ENCODE assay signal across 21 cellular contexts in genomic region chr5:163766936-163767670, GRCh38.
A peak's percentile ranks its signal among the peaks of the same experiment; 100 is the strongest.
DNase-seq lines count a peak whose midpoint lies in the region; ATAC-seq, FAIRE-seq and TF ChIP-seq lines count a peak whose summit lies in the region.
"Had no signal": no experiment of that assay in that cellular context is flagged by ENCODE, and none has a peak within 500 bp of the region (broad histone marks: within the 10 kb centered on the region; RNA-seq: fewer than 3 reads in every experiment).

No MANE protein-coding gene starts in this region.

- H3K56ac ChIP-seq in H1 (replicated peaks; ENCODE audit: insufficient read length, low read depth, low read length): no peak overlapping the region

- no peaks in the 10 kb centered on the region for H3K9me3 ChIP-seq in H1 (ENCODE audit: insufficient read depth in 2 of 2, low read depth in 1 of 2, low read length in 1 of 2)
- H3K9me3 ChIP-seq: BE2C, HAP-1 had no signal

- no peak overlapping the region for H4K5ac ChIP-seq in H1 (ENCODE audit: insufficient read length, low read depth, low read length)

- POLR2A ChIA-PET in H1 (lab: Charles Lee; ENCODE audit: partially characterized antibody): no interaction called here

- no peak for FAIRE-seq in H1 (lab: Jason Lieb, UNC)
- FAIRE-seq: A204.1, GM12878 had no signal

- no peak overlapping the region for H3K4ac ChIP-seq in H1 (replicated peaks; ENCODE audit: insufficient read length, low read depth, low read length)

- H3K4me3 ChIP-seq in choroid plexus epithelial cell (ENCODE audit: low read depth, low read length) (no peak overlapping the region), H1 (ENCODE audit: extremely low read depth in 1 of 4, insufficient read depth in 2 of 4, low read depth in 3 of 4, low read length in 4 of 4) (no peak overlapping the region)
- H3K4me3 ChIP-seq: GM12878, HAP-1 had no signal

- TF ChIP-seq RAD21 in H1 (IDR thresholded peaks at IDR 0.05 in 1 of 2, conservative IDR thresholded peaks at IDR 0.05 in 1 of 2; ENCODE audit: low read depth in 2 of 2, low read length in 2 of 2): no peak

- no peak overlapping the region for H3K14ac ChIP-seq in H1 (ENCODE audit: insufficient read length)

- H2BK15ac ChIP-seq in H1 (ENCODE audit: low read length): no peak overlapping the region

- TF ChIP-seq CTCF in choroid plexus epithelial cell (conservative IDR thresholded peaks at IDR 0.05; ENCODE audit: low read depth, low read length) (no peak), H1 (IDR thresholded peaks at IDR 0.05; ENCODE audit: control extremely low read depth in 1 of 3, insufficient read depth in 1 of 3, low read depth in 1 of 3, low read length in 3 of 3) (no peak)

- peak overlapping the region; percentile 60; the same call in 1 of the 2 replicates for H2AFZ ChIP-seq in H1 (ENCODE audit: low read length)

- no peak overlapping the region for H3K23ac ChIP-seq in H1 (ENCODE audit: insufficient read length)

- H2BK20ac ChIP-seq in H1 (ENCODE audit: low read length): no peak overlapping the region

- H3K79me1 ChIP-seq in H1 (ENCODE audit: low read depth, low read length): no peaks in the 10 kb centered on the region

- H3K79me2 ChIP-seq in H1 (ENCODE audit: control insufficient read depth in 1 of 2, insufficient read depth in 2 of 2, low read length in 2 of 2): no peaks in the 10 kb centered on the region

- no peak overlapping the region for H3K4me2 ChIP-seq in H1 (ENCODE audit: insufficient read depth in 1 of 2, low read depth in 2 of 2, low read length in 2 of 2)

- H3K36me3 ChIP-seq in H1 (ENCODE audit: control insufficient read depth in 2 of 4, insufficient read depth in 4 of 4, low read length in 3 of 4): no peaks in the 10 kb centered on the region
- H3K36me3 ChIP-seq: BE2C, HAP-1 had no signal

- H3K27ac ChIP-seq in H1 (ENCODE audit: low read depth, low read length): no peak overlapping the region
- H3K27ac ChIP-seq: HL-60 had no signal

- no peak overlapping the region for H2BK5ac ChIP-seq in H1 (ENCODE audit: low read depth, low read length)

- H4K91ac ChIP-seq in H1 (replicated peaks; ENCODE audit: insufficient read length, low read length): no peak overlapping the region

- H3K23me2 ChIP-seq in H1 (ENCODE audit: low read depth, low read length): no peaks in the 10 kb centered on the region

- 89% methylated on average over 8 of the region's 8 CpGs; no CpG with 5 or more reads in 1 of the 2 experiments for WGBS in H1 (ENCODE audit: extremely low coverage in 1 of 2, insufficient coverage in 1 of 2, insufficient read length in 1 of 2, insufficient replicate concordance in 2 of 2, low coverage in 1 of 2, low lambda C conversion rate in 2 of 2, missing lambda C conversion rate in 1 of 2), 2 experiments

- no peak for TF ChIP-seq EP300 in H1 (IDR thresholded peaks at IDR 0.05; ENCODE audit: borderline replicate concordance in 1 of 2, low read depth in 2 of 2, low read length in 2 of 2)

- H3K4me1 ChIP-seq in H1 (replicated peaks in 1 of 4; ENCODE audit: control insufficient read depth in 3 of 4, insufficient read depth in 4 of 4, low read length in 3 of 4): no peaks in the 10 kb centered on the region
- H3K4me1 ChIP-seq: BE2C, HAP-1 had no signal

- CTCF ChIA-PET in H1 (lab: Charles Lee; ENCODE audit: partially characterized antibody): no interaction called here

- DNase-seq in choroid plexus epithelial cell (ENCODE audit: low read depth): peak; percentile 53
- no peak for DNase-seq in H1 (ENCODE audit: low read depth in 1 of 2, low spot score in 2 of 2)
- DNase-seq in iris pigment epithelial cell (ENCODE audit: low read depth): peak; percentile 3
- peak; percentile 77 for DNase-seq in pulmonary artery endothelial cell (ENCODE audit: low read depth, low spot score)
- no peak for DNase-seq in effector CD8-positive, alpha-beta T cell (lab: John Stamatoyannopoulos, UW)
- DNase-seq: ACHN; BE2C; C1 segment of cervical spinal cord; CD4-positive, CD25-positive, alpha-beta regulatory T cell; CD8-positive, alpha-beta memory T cell; COR-L47; DMS 273 treated with DMSO at 0.1 percent for 48 hours; DMS53; DND-41; EL had no signal

- H3K27me3 ChIP-seq in H1 (replicated peaks in 1 of 4; ENCODE audit: control insufficient read depth in 3 of 4, extremely low read depth in 1 of 4, insufficient read depth in 3 of 4, low read length in 3 of 4): no peaks in the 10 kb centered on the region

- H4K8ac ChIP-seq in H1 (ENCODE audit: extremely low read depth, insufficient read depth, low read length): no peak overlapping the region

- no peak overlapping the region for H2BK120ac ChIP-seq in H1 (replicated peaks; ENCODE audit: low read depth, low read length)

- ATAC-seq in activated CD4-positive, CD25-positive, alpha-beta regulatory T cell treated with anti-CD3 and anti-CD28 coated beads, Interleukin-2, amount 50 U/mL, for 24 hours: no peak
- no peak for ATAC-seq in GM18861 (IDR thresholded peaks at IDR 0.05; ENCODE audit: unreplicated experiment)
- ATAC-seq: GM12878 had no signal

- H2AK5ac ChIP-seq in H1 (ENCODE audit: low read depth, low read length): no peak overlapping the region

- H2BK12ac ChIP-seq in H1 (ENCODE audit: low read depth, low read length): no peak overlapping the region

- no peak for TF ChIP-seq POLR2A in H1 (IDR thresholded peaks at IDR 0.05; ENCODE audit: control extremely low read depth in 1 of 2, low read depth in 2 of 2, low read length in 2 of 2)

- no peaks in the 10 kb centered on the region for H4K20me1 ChIP-seq in H1 (replicated peaks in 1 of 2; ENCODE audit: control insufficient read depth in 1 of 2, insufficient read depth in 2 of 2, low read length in 2 of 2)

- H3K18ac ChIP-seq in H1 (ENCODE audit: extremely low read depth, low read length): no peak overlapping the region

- H3K9ac ChIP-seq in H1 (replicated peaks in 1 of 4; ENCODE audit: extremely low read depth in 1 of 4, low read depth in 3 of 4, low read length in 3 of 4): no peak overlapping the region

TF ChIP-seq in H1, 55 proteins besides CTCF, POLR2A, EP300 and RAD21:
- TF ChIP-seq GTF2F1 (IDR thresholded peaks at IDR 0.05; ENCODE audit: borderline replicate concordance, low read depth, low read length) (no peak), YY1 (IDR thresholded peaks at IDR 0.05; ENCODE audit: low read depth, low read length) (no peak), TBP (IDR thresholded peaks at IDR 0.05; ENCODE audit: low read depth, low read length) (no peak), PHF8 (conservative IDR thresholded peaks at IDR 0.05; ENCODE audit: low read depth, low read length) (no peak), CHD1 (IDR thresholded peaks at IDR 0.05; ENCODE audit: low read depth, low read length) (no peak), POU5F1 (IDR thresholded peaks at IDR 0.05; ENCODE audit: low read depth, low read length) (no peak), MAX (IDR thresholded peaks at IDR 0.05) (no peak), ASH2L (IDR thresholded peaks at IDR 0.05; ENCODE audit: low read length) (no peak), JUN (IDR thresholded peaks at IDR 0.05; ENCODE audit: low read depth, low read length) (no peak), KDM4A (IDR thresholded peaks at IDR 0.05; ENCODE audit: low read depth, low read length, severe bottlenecking) (no peak), CREB1 (IDR thresholded peaks at IDR 0.05) (no peak), GABPA (IDR thresholded peaks at IDR 0.05; ENCODE audit: borderline replicate concordance, insufficient read depth, low read length) (no peak), BCL11A (IDR thresholded peaks at IDR 0.05; ENCODE audit: low read depth in 2 of 2, low read length in 2 of 2) (no peak), BRCA1 (IDR thresholded peaks at IDR 0.05; ENCODE audit: low read depth, low read length) (no peak), SIN3A (conservative IDR thresholded peaks at IDR 0.05 in 1 of 2, IDR thresholded peaks at IDR 0.05 in 1 of 2; ENCODE audit: low read depth in 1 of 2, low read length in 2 of 2) (no peak), SP2 (IDR thresholded peaks at IDR 0.05; ENCODE audit: low read length) (no peak), NRF1 (IDR thresholded peaks at IDR 0.05; ENCODE audit: low read depth, low read length) (no peak)
- TF ChIP-seq, protein P1, sequence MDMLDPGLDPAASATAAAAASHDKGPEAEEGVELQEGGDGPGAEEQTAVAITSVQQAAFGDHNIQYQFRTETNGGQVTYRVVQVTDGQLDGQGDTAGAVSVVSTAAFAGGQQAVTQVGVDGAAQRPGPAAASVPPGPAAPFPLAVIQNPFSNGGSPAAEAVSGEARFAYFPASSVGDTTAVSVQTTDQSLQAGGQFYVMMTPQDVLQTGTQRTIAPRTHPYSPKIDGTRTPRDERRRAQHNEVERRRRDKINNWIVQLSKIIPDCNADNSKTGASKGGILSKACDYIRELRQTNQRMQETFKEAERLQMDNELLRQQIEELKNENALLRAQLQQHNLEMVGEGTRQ (IDR thresholded peaks at IDR 0.05; ENCODE audit: low read length): no peak
- TF ChIP-seq, protein P2, sequence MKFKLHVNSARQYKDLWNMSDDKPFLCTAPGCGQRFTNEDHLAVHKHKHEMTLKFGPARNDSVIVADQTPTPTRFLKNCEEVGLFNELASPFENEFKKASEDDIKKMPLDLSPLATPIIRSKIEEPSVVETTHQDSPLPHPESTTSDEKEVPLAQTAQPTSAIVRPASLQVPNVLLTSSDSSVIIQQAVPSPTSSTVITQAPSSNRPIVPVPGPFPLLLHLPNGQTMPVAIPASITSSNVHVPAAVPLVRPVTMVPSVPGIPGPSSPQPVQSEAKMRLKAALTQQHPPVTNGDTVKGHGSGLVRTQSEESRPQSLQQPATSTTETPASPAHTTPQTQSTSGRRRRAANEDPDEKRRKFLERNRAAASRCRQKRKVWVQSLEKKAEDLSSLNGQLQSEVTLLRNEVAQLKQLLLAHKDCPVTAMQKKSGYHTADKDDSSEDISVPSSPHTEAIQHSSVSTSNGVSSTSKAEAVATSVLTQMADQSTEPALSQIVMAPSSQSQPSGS (IDR thresholded peaks at IDR 0.05; ENCODE audit: low read length): no peak

Comparison
In these comparisons a context has a peak if more than half of its experiments do, and no peak if none do; other contexts are left out.
1. DNase-seq: peak in choroid plexus epithelial cell (single experiment), iris pigment epithelial cell (single experiment) and pulmonary artery endothelial cell (single experiment); none in H1 (0 of 2) and effector CD8-positive, alpha-beta T cell (single experiment).